Comparison of ENCODE assay signal across 1 cellular context in genomic region chr20:33773412-33774089, GRCh38.
TF ChIP-seq lines count a peak whose summit lies in the region.

No MANE protein-coding gene starts in this region.

TF ChIP-seq in HepG2, 621 proteins besides CTCF, POLR2A, EP300 and RAD21:
- TF ChIP-seq ZMYM3 (CRISPR knock-in tag; IDR thresholded peaks at IDR 0.05) = 0 out of 2 replicates have a peak, but pooled peaks have one; percentile 28
- no peak for TF ChIP-seq NFYC (CRISPR knock-in tag; IDR thresholded peaks at IDR 0.05)
- TF ChIP-seq MIER2 (CRISPR knock-in tag; IDR thresholded peaks at IDR 0.05) = no peak
- peak; percentile 82 for TF ChIP-seq ZNF629 (CRISPR knock-in tag; conservative IDR thresholded peaks at IDR 0.05)
